15 cellular contexts compared by ENCODE assay signal in genomic region chr20:24825591-24825990, GRCh38.
DNase-seq lines count a peak whose midpoint lies in the region; ATAC-seq and TF ChIP-seq lines count a peak whose summit lies in the region.
"Had no signal": no experiment of that assay in that cellular context is flagged by ENCODE, and none has a peak within 500 bp of the region (broad histone marks: within the 10 kb centered on the region; RNA-seq: fewer than 3 reads in every experiment).

No MANE protein-coding gene starts in this region.

- H3K27me3 ChIP-seq in RWPE2 (ENCODE audit: insufficient read depth, poor library complexity, severe bottlenecking) (no peaks in the 10 kb centered on the region), osteoblast (ENCODE audit: insufficient read depth, low read length) (no peaks in the 10 kb centered on the region)

- no peak overlapping the region for H2AFZ ChIP-seq in osteoblast (ENCODE audit: low read length)
- H2AFZ ChIP-seq: GM23248 had no signal

- H3K4me3 ChIP-seq in RWPE2 (ENCODE audit: severe bottlenecking) (no peak overlapping the region), osteoblast (ENCODE audit: insufficient read depth, low read length) (no peak overlapping the region)
- H3K4me3 ChIP-seq: BLaER1 treated with 17β-estradiol and CSF1 and Interleukin-3, amounts not matched to agents 10 nM and 100 nM; GM12878; GM23248; HAP-1 had no signal

- H3K36me3 ChIP-seq in RWPE2 (ENCODE audit: low read depth): no peaks in the 10 kb centered on the region
- no peaks in the 10 kb centered on the region for H3K36me3 ChIP-seq in osteoblast (ENCODE audit: insufficient read depth, low read length)
- H3K36me3 ChIP-seq: BLaER1 treated with 17β-estradiol and CSF1 and Interleukin-3, amounts not matched to agents 10 nM and 100 nM; HAP-1 had no signal

- H3K4me2 ChIP-seq in osteoblast (ENCODE audit: insufficient read depth, low read length): no peak overlapping the region
- H3K4me2 ChIP-seq: BLaER1 treated with 17β-estradiol and CSF1 and Interleukin-3, amounts not matched to agents 10 nM and 100 nM had no signal

- H3K27ac ChIP-seq in RWPE2 (ENCODE audit: poor library complexity, severe bottlenecking): no peak overlapping the region
- no peak overlapping the region for H3K27ac ChIP-seq in osteoblast (ENCODE audit: low read depth, low read length)
- H3K27ac ChIP-seq in caudate nucleus (ENCODE audit: low read depth, low read length): no peak overlapping the region
- H3K27ac ChIP-seq: BLaER1 treated with 17β-estradiol and CSF1 and Interleukin-3, amounts not matched to agents 10 nM and 100 nM; GM23248 had no signal

- no peak for ATAC-seq in RWPE2 (ENCODE audit: low read depth)
- ATAC-seq in GM18870 (IDR thresholded peaks at IDR 0.05; ENCODE audit: unreplicated experiment): no peak
- ATAC-seq: CD8-positive, alpha-beta T cell; GM12878 had no signal

- no peaks in the 10 kb centered on the region for H4K20me1 ChIP-seq in osteoblast (ENCODE audit: insufficient read depth, low read length)
- H4K20me1 ChIP-seq: BLaER1 treated with 17β-estradiol and CSF1 and Interleukin-3, amounts not matched to agents 10 nM and 100 nM had no signal

- DNase-seq in RWPE2 (ENCODE audit: low spot score): peak; percentile 9
- peak; percentile 22 for DNase-seq in islet precursor cell
- DNase-seq in osteoblast (ENCODE audit: insufficient read length, low spot score, missing footprints): peak; percentile 34
- DNase-seq in stimulated activated CD8-positive, alpha-beta memory T cell treated with anti-CD3 and anti-CD28 coated beads, Interleukin-4, amount 100 ng/mL, for 48 hours: peak; percentile 0
- no peak for DNase-seq in GDM1 (lab: John Stamatoyannopoulos, UW)
- DNase-seq in ureter (ENCODE audit: low spot score): no peak
- no peak for DNase-seq in caudate nucleus (lab: John Stamatoyannopoulos, UW)
- DNase-seq: Calu3, DMS79 treated with DMSO at 0.1 percent for 48 hours, GM23248 had no signal

- H3K9me3 ChIP-seq in RWPE2 (ENCODE audit: severe bottlenecking) (no peaks in the 10 kb centered on the region), osteoblast (ENCODE audit: low read depth, low read length) (no peaks in the 10 kb centered on the region)
- H3K9me3 ChIP-seq: HAP-1 had no signal

- no peak for TF ChIP-seq CTCF in RWPE2 (IDR thresholded peaks at IDR 0.05; ENCODE audit: poor library complexity, severe bottlenecking)
- TF ChIP-seq CTCF in osteoblast (IDR thresholded peaks at IDR 0.05; ENCODE audit: extremely low read depth, low read depth, low read length): no peak

- H3K4me1 ChIP-seq in RWPE2 (ENCODE audit: insufficient read depth, poor library complexity, severe bottlenecking) (no peaks in the 10 kb centered on the region), osteoblast (ENCODE audit: insufficient read depth, low read length) (no peaks in the 10 kb centered on the region)
- H3K4me1 ChIP-seq: HAP-1 had no signal

- H3K79me2 ChIP-seq in osteoblast (ENCODE audit: insufficient read depth, low read length): no peaks in the 10 kb centered on the region

Comparison
In these comparisons a context has a peak if more than half of its experiments do, and no peak if none do; other contexts are left out.
1. DNase-seq: peak in RWPE2 (single experiment), islet precursor cell (single experiment), osteoblast (single experiment) and stimulated activated CD8-positive, alpha-beta memory T cell treated with anti-CD3 and anti-CD28 coated beads, Interleukin-4, amount 100 ng/mL, for 48 hours (single experiment); none in GDM1 (single experiment), ureter (single experiment) and caudate nucleus (0 of 61).